ENCODE assay signal across 8 cellular contexts in genomic region chr10:22513483-22514413, GRCh38.
A peak's percentile ranks its signal among the peaks of the same experiment; 100 is the strongest.
DNase-seq lines count a peak whose midpoint lies in the region; ATAC-seq and TF ChIP-seq lines count a peak whose summit lies in the region.
"Not testable (repeated sequence)": the region's sequence is repeated elsewhere in the genome, so short reads cannot be mapped to it uniquely, and the experiment has no call there.

No MANE protein-coding gene starts in this region.

- peak overlapping the region; percentile 29 for H3K9ac ChIP-seq in NT2/D1 (ENCODE audit: insufficient read length, low read depth)

- intact Hi-C loops in MCF 10A (cut with micrococcal nuclease); lower lobe of right lung (cut with DNase I); upper lobe of right lung (cut with DNase I): not testable (repeated sequence)

- not testable (repeated sequence) for H3K27ac ChIP-seq in lower lobe of right lung, upper lobe of right lung

- DNase-seq in EL (peak; percentile 22), LoVo (ENCODE audit: low spot score) (peak; percentile 66), NT2/D1 (ENCODE audit: low read depth, low spot score) (peak; percentile 83), MCF 10A (ENCODE audit: unreplicated experiment) (peak; percentile 38), iPS DF 19.7 (ENCODE audit: low read depth, low spot score) (peak; percentile 52), lower lobe of right lung (peak; percentile 73), upper lobe of right lung (peak; percentile 85)
- not testable (repeated sequence) for DNase-seq in osteocyte (ENCODE audit: extremely low spot score, unreplicated experiment)

- H3K36me3 ChIP-seq in NT2/D1 (ENCODE audit: insufficient read depth, insufficient read length, low read length); lower lobe of right lung; upper lobe of right lung: not testable (repeated sequence)

- not testable (repeated sequence) for H3K4me3 ChIP-seq in NT2/D1 (ENCODE audit: insufficient read length, low read depth); upper lobe of right lung
- peak overlapping the region; percentile 18 for H3K4me3 ChIP-seq in lower lobe of right lung

- peak; percentile 72 to 75 for ATAC-seq in lower lobe of right lung
- peak; percentile 82 for ATAC-seq in upper lobe of right lung

- not testable (repeated sequence) for H3K4me1 ChIP-seq in NT2/D1 (ENCODE audit: insufficient read depth, insufficient read length); lower lobe of right lung; upper lobe of right lung

- H3K36me3 Mint-ChIP-seq in MCF 10A (ENCODE audit: insufficient read depth, unreplicated experiment); osteocyte (ENCODE audit: unreplicated experiment): not testable (repeated sequence)

- H3K4me3 Mint-ChIP-seq in MCF 10A (ENCODE audit: unreplicated experiment) (peak overlapping the region; percentile 11), osteocyte (ENCODE audit: unreplicated experiment) (peak overlapping the region; percentile 35)

- CTCF ChIA-PET in MCF 10A (lab: Yijun Ruan, JAX) = interaction anchor here (0.7 to 1.4 kb wide), 2 partner anchors 11 to 554 kb away, joined by 3 to 5 read pairs; no protein-coding TSS in a partner anchor

- TF ChIP-seq CTCF in MCF 10A (IDR thresholded peaks at IDR 0.05; ENCODE audit: unreplicated experiment); lower lobe of right lung (IDR thresholded peaks at IDR 0.05); osteocyte (IDR thresholded peaks at IDR 0.05); upper lobe of right lung (IDR thresholded peaks at IDR 0.05): not testable (repeated sequence)

- H3K27me3 ChIP-seq in NT2/D1 (ENCODE audit: insufficient read depth, insufficient read length); lower lobe of right lung (ENCODE audit: low read depth); upper lobe of right lung: not testable (repeated sequence)

- not testable (repeated sequence) for H3K9me3 Mint-ChIP-seq in MCF 10A (ENCODE audit: unreplicated experiment); osteocyte (ENCODE audit: unreplicated experiment)

- POLR2A ChIA-PET in MCF 10A (lab: Yijun Ruan, JAX) = not testable (repeated sequence)

- not testable (repeated sequence) for H3K27me3 Mint-ChIP-seq in MCF 10A (ENCODE audit: insufficient read depth, unreplicated experiment)
- H3K27me3 Mint-ChIP-seq in osteocyte (ENCODE audit: unreplicated experiment) = peaks cover 35% of the 10 kb centered on the region

- not testable (repeated sequence) for BruUV-seq in MCF 10A (replicated peaks; lab: Mats Ljungman, UMichigan)

- H3K4me1 Mint-ChIP-seq in MCF 10A (ENCODE audit: insufficient read depth, unreplicated experiment) = peaks cover 17% of the 10 kb centered on the region
- not testable (repeated sequence) for H3K4me1 Mint-ChIP-seq in osteocyte (ENCODE audit: unreplicated experiment)

- not testable (repeated sequence) for H3K9me3 ChIP-seq in NT2/D1 (ENCODE audit: insufficient read depth, low read length); lower lobe of right lung; upper lobe of right lung

- not testable (repeated sequence) for H3K27ac Mint-ChIP-seq in MCF 10A (ENCODE audit: low read depth, unreplicated experiment); osteocyte (ENCODE audit: unreplicated experiment)
